8 cellular contexts compared by ENCODE assay signal in genomic region chr14:81219210-81219820, GRCh38. TPM values are rescaled to one million over a fixed set of nuclear protein-coding genes. Genes with fewer than 3 reads are reported as not detected.
DNase-seq lines count a peak whose midpoint lies in the region; ATAC-seq and TF ChIP-seq lines count a peak whose summit lies in the region.

No MANE protein-coding gene starts in this region.

- no peaks in the 10 kb centered on the region for H3K27me3 Mint-ChIP-seq in activated CD4-positive, alpha-beta T cell treated with anti-CD3 and anti-CD28 coated beads, Interleukin-2, amount 10 ng/mL, durations not matched to agents 7 days and 5 days

- H3K9me3 ChIP-seq in BLaER1 treated with 17β-estradiol and CSF1 and Interleukin-3, amounts not matched to agents 10 nM and 100 nM (replicated peaks in 1 of 11): peaks cover 0 to 8% (median 0%) of the 10 kb centered on the region in 11 experiments; a peak in 6 of 22 replicates

- H3K36me3 ChIP-seq in BLaER1 treated with 17β-estradiol and CSF1 and Interleukin-3, amounts not matched to agents 10 nM and 100 nM: peaks cover 19 to 31% (median 26%) of the 10 kb centered on the region in 11 experiments

- H3K27ac ChIP-seq in BLaER1 treated with 17β-estradiol and CSF1 and Interleukin-3, amounts not matched to agents 10 nM and 100 nM: peak overlapping the region; percentile 91 to 100 (median 97)
- peak overlapping the region; percentile 95 to 98 for H3K27ac ChIP-seq in coronary artery

- peak overlapping the region; percentile 99 for H3K4me3 Mint-ChIP-seq in activated CD4-positive, alpha-beta T cell treated with anti-CD3 and anti-CD28 coated beads, Interleukin-2, amount 10 ng/mL, durations not matched to agents 7 days and 5 days

- peaks cover 4% of the 10 kb centered on the region for H3K9me3 Mint-ChIP-seq in activated CD4-positive, alpha-beta T cell treated with anti-CD3 and anti-CD28 coated beads, Interleukin-2, amount 10 ng/mL, durations not matched to agents 7 days and 5 days

- peak overlapping the region; percentile 93 to 100 (median 97) for H3K9ac ChIP-seq in BLaER1 treated with 17β-estradiol and CSF1 and Interleukin-3, amounts not matched to agents 10 nM and 100 nM

- peak overlapping the region; percentile 70 to 89 (median 78) for H3K4me3 ChIP-seq in BLaER1 treated with 17β-estradiol and CSF1 and Interleukin-3, amounts not matched to agents 10 nM and 100 nM
- H3K4me3 ChIP-seq in coronary artery: peak overlapping the region; percentile 86

- peak overlapping the region; percentile 100 for H3K27ac Mint-ChIP-seq in activated CD4-positive, alpha-beta T cell treated with anti-CD3 and anti-CD28 coated beads, Interleukin-2, amount 10 ng/mL, durations not matched to agents 7 days and 5 days

- POLR2A ChIA-PET in activated CD4-positive, alpha-beta T cell treated with anti-CD3 and anti-CD28 coated beads, Interleukin-2, amount 10 ng/mL, durations not matched to agents 7 days and 5 days (lab: Charles Lee): interaction anchor here (0.6 to 1.1 kb wide), 2 partner anchors 31 to 49 kb away, joined by 3 to 8 read pairs; no protein-coding TSS in a partner anchor

- H4K20me1 ChIP-seq in BLaER1 treated with 17β-estradiol and CSF1 and Interleukin-3, amounts not matched to agents 10 nM and 100 nM: peaks cover 0 to 16% (median 0%) of the 10 kb centered on the region in 11 experiments; a peak in 1 of 22 replicates

- ATAC-seq in GM19351 (IDR thresholded peaks at IDR 0.05; ENCODE audit: unreplicated experiment) (peak; percentile 53), HG03520 (IDR thresholded peaks at IDR 0.05; ENCODE audit: unreplicated experiment) (peak; percentile 57), left colon (peak; percentile 66)

- no peaks in the 10 kb centered on the region for H3K27me3 ChIP-seq in BLaER1 treated with 17β-estradiol and CSF1 and Interleukin-3, amounts not matched to agents 10 nM and 100 nM

- CTCF ChIA-PET in activated CD4-positive, alpha-beta T cell treated with anti-CD3 and anti-CD28 coated beads, Interleukin-2, amount 10 ng/mL, durations not matched to agents 7 days and 5 days (lab: Charles Lee): interaction anchor here (0.9 to 1.2 kb wide), 3 partner anchors 44 to 245 kb away, joined by 4 read pairs; no protein-coding TSS in a partner anchor

- peaks cover 24 to 42% (median 33%) of the 10 kb centered on the region in 10 experiments for H3K4me1 ChIP-seq in BLaER1 treated with 17β-estradiol and CSF1 and Interleukin-3, amounts not matched to agents 10 nM and 100 nM

- intact Hi-C loops in left colon (cut with DNase I, micrococcal nuclease): no loop called here

- H3K4me1 Mint-ChIP-seq in activated CD4-positive, alpha-beta T cell treated with anti-CD3 and anti-CD28 coated beads, Interleukin-2, amount 10 ng/mL, durations not matched to agents 7 days and 5 days: peaks cover 48% of the 10 kb centered on the region

- H3K36me3 Mint-ChIP-seq in activated CD4-positive, alpha-beta T cell treated with anti-CD3 and anti-CD28 coated beads, Interleukin-2, amount 10 ng/mL, durations not matched to agents 7 days and 5 days (ENCODE audit: low read depth): peaks cover 30% of the 10 kb centered on the region

- peak overlapping the region; percentile 60 to 97 (median 85) for H3K4me2 ChIP-seq in BLaER1 treated with 17β-estradiol and CSF1 and Interleukin-3, amounts not matched to agents 10 nM and 100 nM

- DNase-seq in NCI-H526 treated with DMSO at 0.1 percent for 48 hours (lab: John Stamatoyannopoulos, UW) (peak; percentile 96), coronary artery (ENCODE audit: low spot score) (peak; percentile 94), left colon (peak; percentile 92 to 94)
- peak; percentile 92 for DNase-seq in activated CD4-positive, alpha-beta T cell treated with anti-CD3 and anti-CD28 coated beads, Interleukin-2, amount 10 ng/mL, durations not matched to agents 7 days and 5 days
- peak; percentile 62 to 68 for DNase-seq in stimulated activated CD4-positive, alpha-beta T cell treated with anti-CD3 and anti-CD28 coated beads, Interleukin-1b, Interleukin-23, amount 100 ng/mL, for 4 hours (ENCODE audit: low read depth in 2 of 2)

- no peak for TF ChIP-seq CTCF in coronary artery (IDR thresholded peaks at IDR 0.05)

RNA-seq across cellular contexts. Expression of gene GTF2A1, which starts 1.4 kb away (rescaled TPM):
- 10 to 100 TPM; 35.3 to 46.9 TPM for total RNA-seq in activated CD4-positive, alpha-beta T cell treated with anti-CD3 and anti-CD28 coated beads, Interleukin-2, amount 10 ng/mL, durations not matched to agents 7 days and 5 days
- 10 to 100 TPM; 23.9 to 29.5 TPM for total RNA-seq in left colon

Comparison
In these comparisons a context has a peak if more than half of its experiments do, and no peak if none do; other contexts are left out.
1. Peak in every context shown above with its lines: DNase-seq, ATAC-seq, H3K4me3 ChIP-seq and H3K27ac ChIP-seq.